Comparison of ENCODE assay signal across 20 cellular contexts in the genomic region with DNA sequence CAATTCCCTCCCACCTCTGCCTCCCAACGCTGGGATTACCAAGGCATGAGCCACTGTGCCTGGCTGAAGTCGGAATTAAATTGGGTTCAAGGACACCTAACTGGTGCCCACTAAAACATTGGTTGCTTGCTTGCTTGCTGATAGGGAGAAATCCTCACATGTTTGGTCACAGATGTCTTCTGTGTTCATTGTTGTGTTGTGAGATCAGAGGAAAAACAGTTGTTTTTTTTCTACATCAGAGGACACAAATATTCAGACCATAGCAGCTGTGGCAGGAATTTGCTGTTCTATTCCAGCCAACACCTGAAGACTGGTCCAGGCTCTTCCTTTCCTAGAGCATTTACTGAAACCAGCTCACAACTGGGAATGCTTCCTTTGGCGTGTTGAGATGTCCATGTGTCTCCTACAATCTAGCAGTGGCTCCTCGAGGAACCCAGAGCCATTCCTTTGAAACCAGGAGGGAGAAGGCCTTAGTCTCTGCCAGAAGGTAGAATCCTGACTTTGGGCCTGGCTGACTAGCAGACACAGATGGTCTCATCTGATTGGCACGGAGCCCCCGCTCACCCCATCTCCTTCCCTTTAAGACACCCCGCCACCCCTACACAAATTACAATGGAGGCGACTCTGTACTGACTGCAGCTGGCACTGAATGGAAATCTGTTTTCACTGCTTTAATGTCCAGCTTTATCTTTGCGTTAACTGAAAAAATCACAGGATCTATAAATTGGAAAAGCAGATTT. TPM values are rescaled to one million over a fixed set of nuclear protein-coding genes. Genes with fewer than 3 reads are reported as not detected.
DNase-seq lines count a peak whose midpoint lies in the region; ATAC-seq and TF ChIP-seq lines count a peak whose summit lies in the region.
"Had no signal": no experiment of that assay in that cellular context is flagged by ENCODE, and none has a peak within 500 bp of the region (broad histone marks: within the 10 kb centered on the region; RNA-seq: fewer than 3 reads in every experiment).

No MANE protein-coding gene starts in this region.

- H3K9me2 ChIP-seq in MM.1S (replicated peaks; ENCODE audit: insufficient read depth, low read length) = no peaks in the 10 kb centered on the region

- H3K27me3 Mint-ChIP-seq in progenitor cell of endocrine pancreas = peaks cover 32% of the 10 kb centered on the region

- H3K27ac Mint-ChIP-seq in progenitor cell of endocrine pancreas = no peak overlapping the region
- H3K27ac Mint-ChIP-seq: B cell; CD4-positive, CD25-positive, alpha-beta regulatory T cell; CD8-positive, alpha-beta memory T cell had no signal

- no peaks in the 10 kb centered on the region for H4K20me1 ChIP-seq in MM.1S (ENCODE audit: insufficient read depth, low read length)
- H4K20me1 ChIP-seq: BLaER1 had no signal

- no peak overlapping the region for H3K4me3 ChIP-seq in MM.1S (ENCODE audit: low read length)
- H3K4me3 ChIP-seq: BLaER1 had no signal

- no peaks in the 10 kb centered on the region for H3K4me1 ChIP-seq in MM.1S (ENCODE audit: low read length)
- H3K4me1 ChIP-seq: BLaER1 had no signal

- H3K4me3 Mint-ChIP-seq in progenitor cell of endocrine pancreas (ENCODE audit: low read depth) = no peak overlapping the region
- H3K4me3 Mint-ChIP-seq: B cell; CD4-positive, CD25-positive, alpha-beta regulatory T cell; CD8-positive, alpha-beta memory T cell had no signal

- intact Hi-C loops in posterior vena cava (cut with DNase I) = no loop called here
- intact Hi-C loops in left colon (cut with DNase I, micrococcal nuclease) = no loop called here

- no peaks in the 10 kb centered on the region for H3K36me3 ChIP-seq in MM.1S (replicated peaks; ENCODE audit: insufficient read depth, low read length)
- H3K36me3 ChIP-seq: BLaER1 had no signal

- no peaks in the 10 kb centered on the region for H3K36me3 Mint-ChIP-seq in progenitor cell of endocrine pancreas (ENCODE audit: insufficient read depth)
- H3K36me3 Mint-ChIP-seq: CD4-positive, CD25-positive, alpha-beta regulatory T cell; CD8-positive, alpha-beta memory T cell had no signal

- no peak overlapping the region for H3K27ac ChIP-seq in MM.1S (ENCODE audit: low read length)
- H3K27ac ChIP-seq: 22Rv1, BLaER1, C4-2B had no signal

- H3K9me3 Mint-ChIP-seq in progenitor cell of endocrine pancreas (ENCODE audit: low read depth) = no peaks in the 10 kb centered on the region
- H3K9me3 Mint-ChIP-seq: CD8-positive, alpha-beta memory T cell had no signal

- H3K4me1 Mint-ChIP-seq in progenitor cell of endocrine pancreas (ENCODE audit: low read depth) = peaks cover 9% of the 10 kb centered on the region

- H3F3A ChIP-seq in MM.1S (ENCODE audit: insufficient read depth, low read length) = no peaks in the 10 kb centered on the region

- no peaks in the 10 kb centered on the region for H3K9me3 ChIP-seq in MM.1S (replicated peaks; ENCODE audit: insufficient read depth, low read length)
- H3K9me3 ChIP-seq: BLaER1 had no signal

- no peaks in the 10 kb centered on the region for H3K27me3 ChIP-seq in MM.1S (replicated peaks; ENCODE audit: insufficient read depth, low read length)

- ATAC-seq in left colon = no peak

- H3K4me2 ChIP-seq in MM.1S (ENCODE audit: low read depth, low read length) = no peak overlapping the region
- H3K4me2 ChIP-seq: BLaER1 had no signal

- TF ChIP-seq CTCF in progenitor cell of endocrine pancreas (IDR thresholded peaks at IDR 0.05; ENCODE audit: unreplicated experiment) = no peak
- no peak for TF ChIP-seq CTCF in MM.1S (IDR thresholded peaks at IDR 0.05; ENCODE audit: low read length)

- no peak overlapping the region for H3K9ac ChIP-seq in MM.1S (ENCODE audit: low read length)
- H3K9ac ChIP-seq: BLaER1 had no signal

- DNase-seq in activated effector memory CD4-positive, alpha-beta T cell treated with anti-CD3 and anti-CD28 coated beads, Interleukin-2, amount 50 U/mL, for 16 hours = peak; percentile 19
- DNase-seq in activated effector memory CD4-positive, alpha-beta T cell treated with Interleukin-2 at 50 U/mL for 16 hours = no peak
- DNase-seq in cerebellum (ENCODE audit: low spot score) = peak; percentile 75
- peak; percentile 24 for DNase-seq in posterior vena cava (ENCODE audit: low spot score)
- no peak for DNase-seq in progenitor cell of endocrine pancreas (ENCODE audit: low spot score, unreplicated experiment)
- DNase-seq in stimulated activated CD4-positive, alpha-beta T cell treated with anti-CD3 and anti-CD28 coated beads, Interleukin-4, amount 100 ng/mL, for 24 hours = no peak
- no peak for DNase-seq in left colon
- DNase-seq in MM.1S = no peak
- DNase-seq: CD4-positive, CD25-positive, alpha-beta regulatory T cell; CD8-positive, alpha-beta memory T cell; DMS 273 treated with DMSO at 0.1 percent for 48 hours; DMS79; EL; GF-D8; GOT3; HCEC 1CT had no signal

- no peaks in the 10 kb centered on the region for H3K79me2 ChIP-seq in MM.1S (ENCODE audit: low read length)

- H2AFZ ChIP-seq in MM.1S (ENCODE audit: low read length) = no peak overlapping the region

RNA-seq across cellular contexts. Expression of gene TRIM17, which starts 24.3 kb away (rescaled TPM):
- total RNA-seq in cerebellum (4.0 TPM), posterior vena cava (1 to 10 TPM in 1 of 2 donors, under 1 TPM in 1; 0.38 to 1.9 TPM), progenitor cell of endocrine pancreas (20.5 and 20.8 TPM in 2 replicates), left colon (under 1 TPM in 1 of 2 donors, not detected in 1; 0.31 TPM)
- total RNA-seq: B cell had no signal

RNA-seq across cellular contexts. Expression of gene TRIM11, which starts 34.3 kb away (rescaled TPM):
- total RNA-seq in cerebellum = 16.1 TPM
- 10 to 100 TPM; 12.7 to 13.3 TPM for total RNA-seq in posterior vena cava
- 41.1 and 42.4 TPM in 2 replicates for total RNA-seq in progenitor cell of endocrine pancreas
- total RNA-seq in left colon = 10 to 100 TPM; 34.8 to 36.5 TPM

RNA-seq across cellular contexts. Expression of gene RNF187, which starts 46.3 kb away (rescaled TPM):
- total RNA-seq in cerebellum (48.5 TPM), posterior vena cava (10 to 100 TPM; 61.6 to 64.3 TPM), progenitor cell of endocrine pancreas (94.8 and 98.6 TPM in 2 replicates), left colon (10 to 100 TPM; 79.0 to 84.5 TPM)

Comparison
In these comparisons a context has a peak if more than half of its experiments do, and no peak if none do; other contexts are left out.
1. DNase-seq: peak in activated effector memory CD4-positive, alpha-beta T cell treated with anti-CD3 and anti-CD28 coated beads, Interleukin-2, amount 50 U/mL, for 16 hours (single experiment), cerebellum (single experiment) and posterior vena cava (single experiment); none in activated effector memory CD4-positive, alpha-beta T cell treated with Interleukin-2 at 50 U/mL for 16 hours (single experiment), progenitor cell of endocrine pancreas (single experiment), stimulated activated CD4-positive, alpha-beta T cell treated with anti-CD3 and anti-CD28 coated beads, Interleukin-4, amount 100 ng/mL, for 24 hours (single experiment), left colon (0 of 2) and MM.1S (single experiment).